In genomic region chr12:53755451-53756290, GRCh38 we compare ENCODE assay signal across 12 cellular contexts.
DNase-seq lines count a peak whose midpoint lies in the region; ATAC-seq and TF ChIP-seq lines count a peak whose summit lies in the region.
"Had no signal": no experiment of that assay in that cellular context is flagged by ENCODE, and none has a peak within 500 bp of the region (broad histone marks: within the 10 kb centered on the region; RNA-seq: fewer than 3 reads in every experiment).

No MANE protein-coding gene starts in this region.

- peak overlapping the region; percentile 73 for H3K4me3 ChIP-seq in Loucy (ENCODE audit: low read length, poor library complexity, severe bottlenecking)

- DNase-seq in DMS 273 (lab: John Stamatoyannopoulos, UW; ENCODE audit: unreplicated experiment) = peak; percentile 58
- no peak for DNase-seq in DMS 273 treated with DMSO at 0.1 percent for 48 hours (lab: John Stamatoyannopoulos, UW)
- DNase-seq in cerebellar cortex (ENCODE audit: low spot score) = peak; percentile 81
- DNase-seq in retina = peak; percentile 16
- no peak for DNase-seq in dedifferentiated amniotic fluid mesenchymal stem cell (ENCODE audit: extremely low spot score)
- no peak for DNase-seq in DMS153 treated with DMSO at 0.1 percent for 48 hours (lab: John Stamatoyannopoulos, UW; ENCODE audit: unreplicated experiment)
- DNase-seq: 8988T; activated CD8-positive, alpha-beta memory T cell treated with anti-CD3 and anti-CD28 coated beads, Interleukin-2, amount 50 U/mL, for 4 hours; Caco-2; hippocampal formation had no signal

- H3K79me2 ChIP-seq in Loucy (ENCODE audit: insufficient read depth, low read length) = no peaks in the 10 kb centered on the region

- H3K4me2 ChIP-seq in Loucy (ENCODE audit: low read depth, low read length, poor library complexity, severe bottlenecking) = peak overlapping the region; percentile 88

- no peaks in the 10 kb centered on the region for H3K9me2 ChIP-seq in Loucy (replicated peaks; ENCODE audit: low read depth, low read length)

- H2AFZ ChIP-seq in Loucy (ENCODE audit: low read length) = peak overlapping the region; percentile 24; the same call in 1 of the 2 replicates

- H3K36me3 ChIP-seq in Loucy (ENCODE audit: insufficient read depth, low read length) = no peaks in the 10 kb centered on the region

- no peaks in the 10 kb centered on the region for H4K20me1 ChIP-seq in Loucy (ENCODE audit: insufficient read depth, low read length, poor library complexity, severe bottlenecking)

- peaks cover 53% of the 10 kb centered on the region for H3K4me1 ChIP-seq in Loucy (ENCODE audit: insufficient read depth, low read length, poor library complexity, severe bottlenecking)
- H3K4me1 ChIP-seq: Caco-2 had no signal

- peak; percentile 64 for TF ChIP-seq CTCF in Loucy (conservative IDR thresholded peaks at IDR 0.05; ENCODE audit: low read length)

- H3K27me3 ChIP-seq in Loucy (ENCODE audit: insufficient read depth, low read length, poor library complexity, severe bottlenecking) = no peaks in the 10 kb centered on the region

- H3K9ac ChIP-seq in Loucy (ENCODE audit: low read depth, low read length, poor library complexity, severe bottlenecking) = peak overlapping the region; percentile 63

- no peaks in the 10 kb centered on the region for H3K9me3 ChIP-seq in Loucy (ENCODE audit: insufficient read depth, low read depth, low read length)
- H3K9me3 ChIP-seq: Caco-2 had no signal

- no peak for ATAC-seq in HG02763 (IDR thresholded peaks at IDR 0.05; ENCODE audit: unreplicated experiment)

- no peaks in the 10 kb centered on the region for H3F3A ChIP-seq in Loucy (ENCODE audit: low read depth)

Comparison
In these comparisons a context has a peak if more than half of its experiments do, and no peak if none do; other contexts are left out.
1. DNase-seq: peak in DMS 273 (single experiment), cerebellar cortex (single experiment) and retina (single experiment); none in DMS 273 treated with DMSO at 0.1 percent for 48 hours (single experiment), dedifferentiated amniotic fluid mesenchymal stem cell (single experiment) and DMS153 treated with DMSO at 0.1 percent for 48 hours (single experiment).